In the genomic region with DNA sequence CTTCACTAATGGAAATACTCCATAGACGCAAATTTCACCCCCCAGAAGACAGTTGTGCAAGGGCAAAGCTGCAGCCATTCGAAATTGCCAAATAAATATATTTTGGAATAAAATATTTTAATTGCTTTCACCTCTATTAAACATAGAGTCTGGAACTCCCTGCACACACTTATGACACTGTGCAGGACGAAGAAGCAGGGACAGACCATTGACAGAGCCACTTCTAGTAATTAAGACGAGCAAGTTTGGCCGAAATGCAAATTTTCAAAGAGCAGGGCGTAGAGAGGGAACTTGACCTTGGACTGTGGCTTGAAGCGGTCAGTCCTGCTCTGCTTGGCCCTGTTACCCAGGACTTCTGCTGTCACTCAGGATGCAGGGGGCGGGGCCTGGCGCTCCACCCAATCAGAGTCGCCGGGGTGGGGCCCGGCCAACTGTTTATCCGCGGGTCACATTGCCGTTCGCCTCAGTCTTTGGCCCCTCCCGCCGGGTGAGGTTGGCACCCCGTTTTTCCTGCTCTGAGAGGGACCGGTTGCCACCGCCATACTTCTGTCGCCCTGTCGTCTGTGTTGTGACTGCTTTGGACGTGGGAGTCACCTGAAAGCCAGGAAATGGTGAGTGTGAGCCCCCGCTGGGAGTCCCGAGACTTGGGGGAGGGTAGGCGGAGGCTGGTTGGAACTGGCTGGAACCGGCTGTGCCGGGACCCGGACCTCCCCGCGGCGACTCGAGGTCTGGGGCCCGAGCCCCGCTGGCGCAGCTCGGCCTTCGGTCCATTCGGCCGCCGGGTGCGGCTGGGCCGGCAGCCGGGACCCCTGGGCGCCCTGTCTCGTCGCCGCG, we compare ENCODE assay signal across 8 cellular contexts. TPM values are rescaled to one million over a fixed set of nuclear protein-coding genes. Genes with fewer than 3 reads are reported as not detected.
DNase-seq lines count a peak whose midpoint lies in the region; ATAC-seq and TF ChIP-seq lines count a peak whose summit lies in the region.

ZNF844 (plus strand) TSS at position 466 of the 834 bp plus-strand sequence; CDS start at position 609, 143 bp downstream.

- TF ChIP-seq POLR2A in GM10847 (IDR thresholded peaks at IDR 0.05; ENCODE audit: extremely low read depth, insufficient read length): peak; percentile 85
- TF ChIP-seq POLR2A in esophagus squamous epithelium (IDR thresholded peaks at IDR 0.05): peak in 3 of 4 donors; percentile 47 to 91 (median 89)

- 15 to 24% methylated on average over 7 to 9 of the region's 50 CpGs for WGBS in esophagus squamous epithelium, 2 donors

- TF ChIP-seq CTCF in esophagus squamous epithelium (IDR thresholded peaks at IDR 0.05): no peak

- H3K9ac ChIP-seq in NT2/D1 (ENCODE audit: insufficient read length, low read depth): peak within 1 kb of the TSS; percentile 93
- H3K9ac ChIP-seq in muscle layer of colon (ENCODE audit: low read length): peak within 1 kb of the TSS; percentile 72

- H3K4me1 ChIP-seq in NT2/D1 (ENCODE audit: insufficient read depth, insufficient read length) (peaks cover 2% of the 10 kb centered on the region), esophagus squamous epithelium (peaks cover 0 to 28% (median 2%) of the 10 kb centered on the region in 3 donors), muscle layer of colon (ENCODE audit: insufficient read depth, low read length) (peaks cover 15% of the 10 kb centered on the region)

- peak within 1 kb of the TSS; percentile 87 for H3K4me3 ChIP-seq in NT2/D1 (ENCODE audit: insufficient read length, low read depth)
- peak within 1 kb of the TSS; percentile 66 to 97 (median 84) for H3K4me3 ChIP-seq in esophagus squamous epithelium
- peak within 1 kb of the TSS; percentile 83 to 90 for H3K4me3 ChIP-seq in muscle layer of colon (ENCODE audit: low read depth in 1 of 2, low read length in 2 of 2)

- H3K27ac ChIP-seq in esophagus squamous epithelium (peak within 1 kb of the TSS; percentile 90 to 95 (median 95)), muscle layer of colon (ENCODE audit: low read depth, low read length) (peak within 1 kb of the TSS; percentile 97)

- DNase-seq in NT2/D1 (ENCODE audit: low read depth, low spot score) (peak; percentile 82), activated T-helper 1 cell treated with Interleukin-2 at 50 U/mL for 16 hours (ENCODE audit: low read depth) (peak; percentile 45), esophagus squamous epithelium (lab: John Stamatoyannopoulos, UW) (peak; percentile 61), KBM-7 (no peak)
- peak; percentile 69 for DNase-seq in stimulated activated CD8-positive, alpha-beta memory T cell treated with anti-CD3 and anti-CD28 coated beads, Interleukin-4, amount 100 ng/mL, for 24 hours (ENCODE audit: low read depth)

- in situ Hi-C loops in KBM-7 (cut with MboI; ENCODE audit: low pct_unique_long_range_greater_than_20kb, low sequenced_read_pairs): no loop called here

- H3K27me3 ChIP-seq in NT2/D1 (ENCODE audit: insufficient read depth, insufficient read length): no peaks in the 10 kb centered on the region
- no peaks in the 10 kb centered on the region for H3K27me3 ChIP-seq in esophagus squamous epithelium
- H3K27me3 ChIP-seq in muscle layer of colon (ENCODE audit: control insufficient read depth in 1 of 2, insufficient read depth in 2 of 2, low read length in 2 of 2): no peaks in the 10 kb centered on the region

- H3K9me3 ChIP-seq in NT2/D1 (ENCODE audit: insufficient read depth, low read length) (peaks cover 4% of the 10 kb centered on the region; the same call in 1 of the 2 replicates), esophagus squamous epithelium (peaks cover 0 to 40% (median 32%) of the 10 kb centered on the region in 3 donors), muscle layer of colon (ENCODE audit: low read length) (peaks cover 4% of the 10 kb centered on the region)

- intact Hi-C loops in esophagus squamous epithelium (cut with DNase I): no loop called here

- ATAC-seq in HG02885 (IDR thresholded peaks at IDR 0.05; ENCODE audit: poor library complexity, unreplicated experiment): peak; percentile 64

- peaks cover 6% of the 10 kb centered on the region for H3K36me3 ChIP-seq in NT2/D1 (ENCODE audit: insufficient read depth, insufficient read length, low read length)
- peaks cover 0 to 30% (median 0%) of the 10 kb centered on the region in 3 donors for H3K36me3 ChIP-seq in esophagus squamous epithelium
- H3K36me3 ChIP-seq in muscle layer of colon (ENCODE audit: insufficient read depth, low read length): no peaks in the 10 kb centered on the region

RNA-seq across cellular contexts. Expression of gene ZNF844, which starts in this region (rescaled TPM):
- 1 to 10 TPM; 2.9 to 6.3 (median 3.8) TPM for total RNA-seq in esophagus squamous epithelium
